Comparison of ENCODE assay signal across 22 cellular contexts in genomic region chr10:132965411-132966057, GRCh38. TPM values are rescaled to one million over a fixed set of nuclear protein-coding genes. Genes with fewer than 3 reads are reported as not detected.
DNase-seq lines count a peak whose midpoint lies in the region; ATAC-seq and TF ChIP-seq lines count a peak whose summit lies in the region.
"Had no signal": no experiment of that assay in that cellular context is flagged by ENCODE, and none has a peak within 500 bp of the region (broad histone marks: within the 10 kb centered on the region; RNA-seq: fewer than 3 reads in every experiment).

No MANE protein-coding gene starts in this region.

- DNase-seq in ELF-1 (ENCODE audit: low read depth, low spot score): peak; percentile 49
- DNase-seq in NCI-H187 treated with DMSO at 0.1 percent for 48 hours (lab: John Stamatoyannopoulos, UW): peak; percentile 41
- DNase-seq in esophagus squamous epithelium (lab: John Stamatoyannopoulos, UW): no peak
- no peak for DNase-seq in prostate gland (ENCODE audit: low spot score)
- DNase-seq in left lobe of liver (ENCODE audit: low spot score): no peak
- no peak for DNase-seq in sigmoid colon
- DNase-seq in suprapubic skin (ENCODE audit: low spot score in 2 of 2): no peak
- DNase-seq: activated CD4-positive, alpha-beta T cell treated with anti-CD3 and anti-CD28 coated beads, Interleukin-2, amount 50 U/mL, for 1 hour; activated CD8-positive, alpha-beta memory T cell treated with anti-CD3 and anti-CD28 coated beads, Interleukin-2, amount 50 U/mL, for 4 hours; activated gamma-delta T cell treated with Interleukin-2 at 50 U/mL for 16 hours; COR-L47; effector memory CD4-positive, alpha-beta T cell; EL; GOT3; NCI-H1417 treated with DMSO at 0.1 percent for 48 hours; PC-9; SJCRH30 had no signal

- no peak for TF ChIP-seq CTCF in esophagus squamous epithelium (IDR thresholded peaks at IDR 0.05)
- no peak for TF ChIP-seq CTCF in prostate gland (IDR thresholded peaks at IDR 0.05)
- no peak for TF ChIP-seq CTCF in sigmoid colon (IDR thresholded peaks at IDR 0.05)
- no peak for TF ChIP-seq CTCF in suprapubic skin (IDR thresholded peaks at IDR 0.05)

- peak overlapping the region in 3 of 4 donors; percentile 25 to 39 (median 32) for H3K4me3 ChIP-seq in esophagus squamous epithelium
- H3K4me3 ChIP-seq in prostate gland: peak overlapping the region; percentile 28 to 30
- H3K4me3 ChIP-seq in sigmoid colon: no peak overlapping the region
- no peak overlapping the region for H3K4me3 ChIP-seq in suprapubic skin
- H3K4me3 ChIP-seq: hepatocyte, neural progenitor cell, PC-9, SJCRH30 had no signal

- H3K9me3 ChIP-seq in esophagus squamous epithelium (no peaks in the 10 kb centered on the region), prostate gland (no peaks in the 10 kb centered on the region), sigmoid colon (no peaks in the 10 kb centered on the region), suprapubic skin (no peaks in the 10 kb centered on the region)
- H3K9me3 ChIP-seq: SJCRH30 had no signal

- H3K36me3 ChIP-seq in esophagus squamous epithelium (no peaks in the 10 kb centered on the region), prostate gland (no peaks in the 10 kb centered on the region), sigmoid colon (no peaks in the 10 kb centered on the region), suprapubic skin (no peaks in the 10 kb centered on the region)
- H3K36me3 ChIP-seq: neural progenitor cell, SJCRH30, tibial artery had no signal

- WGBS in esophagus squamous epithelium, 2 donors: 45 to 75% methylated on average over 26 of the region's 26 CpGs
- 73% methylated on average over 26 of the region's 26 CpGs for WGBS in prostate gland
- 52 to 83% methylated on average over 26 of the region's 26 CpGs for WGBS in sigmoid colon, 2 donors
- 68% methylated on average over 26 of the region's 26 CpGs for WGBS in suprapubic skin

- H3K4me1 ChIP-seq in esophagus squamous epithelium (peaks cover 8 to 27% (median 10%) of the 10 kb centered on the region in 3 donors), prostate gland (replicated peaks) (no peaks in the 10 kb centered on the region), sigmoid colon (peaks cover 0 to 13% (median 11%) of the 10 kb centered on the region in 4 donors), suprapubic skin (peaks cover 15% of the 10 kb centered on the region)
- H3K4me1 ChIP-seq: SJCRH30 had no signal

- H3K27ac ChIP-seq in esophagus squamous epithelium (peak overlapping the region in 3 of 4 donors; percentile 7 to 69 (median 66)), prostate gland (peak overlapping the region in 1 of 2 donors; percentile 53), sigmoid colon (no peak overlapping the region), suprapubic skin (no peak overlapping the region)
- H3K27ac ChIP-seq: hepatocyte, neural progenitor cell, PC-9, SJCRH30, tibial artery had no signal

- TF ChIP-seq POLR2A in esophagus squamous epithelium (IDR thresholded peaks at IDR 0.05): no peak
- TF ChIP-seq POLR2A in prostate gland (IDR thresholded peaks at IDR 0.05): no peak
- TF ChIP-seq POLR2A in sigmoid colon (IDR thresholded peaks at IDR 0.05): no peak
- no peak for TF ChIP-seq POLR2A in suprapubic skin (IDR thresholded peaks at IDR 0.05)

- ATAC-seq in left lobe of liver: no peak

- TF ChIP-seq EP300 in sigmoid colon (IDR thresholded peaks at IDR 0.05): no peak
- TF ChIP-seq EP300 in suprapubic skin (IDR thresholded peaks at IDR 0.05): no peak

- H3K27me3 ChIP-seq in esophagus squamous epithelium: peaks cover 0 to 49% (median 0%) of the 10 kb centered on the region in 4 donors
- H3K27me3 ChIP-seq in prostate gland (replicated peaks; ENCODE audit: insufficient read depth): peaks cover 2% of the 10 kb centered on the region
- H3K27me3 ChIP-seq in sigmoid colon: peaks cover 0 to 40% (median 5%) of the 10 kb centered on the region in 3 donors
- H3K27me3 ChIP-seq in suprapubic skin: peaks cover 19% of the 10 kb centered on the region
- H3K27me3 ChIP-seq: SJCRH30 had no signal

- intact Hi-C loops in esophagus squamous epithelium (cut with DNase I) (no loop called here), prostate gland (cut with DNase I) (no loop called here), sigmoid colon (cut with DNase I) (no loop called here)

RNA-seq across cellular contexts. Expression of gene CFAP46, which starts 23.2 kb away (rescaled TPM):
- under 1 TPM; 0.19 to 0.92 (median 0.54) TPM for total RNA-seq in esophagus squamous epithelium
- 1 to 10 TPM; 1.4 to 9.3 TPM for total RNA-seq in prostate gland
- total RNA-seq in left lobe of liver: 0.08 TPM
- 1 to 10 TPM in 1 of 4 donors, under 1 TPM in 2, not detected in 1; 0.36 to 1.7 (median 0.41) TPM for total RNA-seq in sigmoid colon
- under 1 TPM in 1 of 3 donors, not detected in 2; 0.10 TPM for polyA plus RNA-seq in sigmoid colon
- under 1 TPM in 2 of 4 donors, not detected in 2; 0.11 to 0.21 TPM for total RNA-seq in suprapubic skin
- total RNA-seq: PC-9; T-helper 1 cell treated with Interleukin-12 subunit alpha and Interleukin-12 subunit beta and Interleukin-4 antibody, amounts not matched to agents 30 ng/mL and 1 ng/mL, for 36 hours had no signal
- polyA plus RNA-seq: aorta had no signal

Comparison
In these comparisons a context has a peak if more than half of its experiments do, and no peak if none do; other contexts are left out.
1. DNase-seq: peak in ELF-1 (single experiment) and NCI-H187 treated with DMSO at 0.1 percent for 48 hours (single experiment); none in esophagus squamous epithelium (single experiment), prostate gland (single experiment), left lobe of liver (single experiment), sigmoid colon (single experiment) and suprapubic skin (0 of 2).
2. H3K27ac ChIP-seq: peak in esophagus squamous epithelium (3 of 4); none in sigmoid colon (0 of 4) and suprapubic skin (single experiment).
3. H3K4me3 ChIP-seq: peak in esophagus squamous epithelium (3 of 4) and prostate gland (2 of 2); none in sigmoid colon (0 of 4) and suprapubic skin (single experiment).